10 cellular contexts compared by ENCODE assay signal in genomic region chr11:75673977-75674582, GRCh38. TPM values are rescaled to one million over a fixed set of nuclear protein-coding genes. Genes with fewer than 3 reads are reported as not detected.
DNase-seq lines count a peak whose midpoint lies in the region; TF ChIP-seq lines count a peak whose summit lies in the region.
"Had no signal": no experiment of that assay in that cellular context is flagged by ENCODE, and none has a peak within 500 bp of the region (broad histone marks: within the 10 kb centered on the region; RNA-seq: fewer than 3 reads in every experiment).

No MANE protein-coding gene starts in this region.

- H4K20me1 ChIP-seq in PC-9 (ENCODE audit: insufficient read depth) = no peaks in the 10 kb centered on the region
- H4K20me1 ChIP-seq in mammary epithelial cell (ENCODE audit: insufficient read depth, low read length) = no peaks in the 10 kb centered on the region

- H3K27ac ChIP-seq in PC-9 (no peak overlapping the region), mammary epithelial cell (ENCODE audit: insufficient read depth, low read depth, low read length) (no peak overlapping the region), right atrium auricular region (no peak overlapping the region)

- no peaks in the 10 kb centered on the region for H3F3A ChIP-seq in PC-9 (ENCODE audit: insufficient read depth, low read depth)

- TF ChIP-seq CTCF in PC-9 (conservative IDR thresholded peaks at IDR 0.05) (no peak), mammary epithelial cell (conservative IDR thresholded peaks at IDR 0.05 in 1 of 2, IDR thresholded peaks at IDR 0.05 in 1 of 2; ENCODE audit: extremely low read depth in 1 of 2, insufficient read depth in 1 of 2, low read depth in 1 of 2, low read length in 2 of 2) (no peak), right atrium auricular region (IDR thresholded peaks at IDR 0.05) (no peak)

- H3K27me3 ChIP-seq in PC-9 (ENCODE audit: insufficient read depth, low read depth) (peaks cover 24% of the 10 kb centered on the region), mammary epithelial cell (ENCODE audit: insufficient read depth, low read length) (peaks cover 7% of the 10 kb centered on the region), right atrium auricular region (no peaks in the 10 kb centered on the region)

- H2AFZ ChIP-seq in PC-9 (no peak overlapping the region), mammary epithelial cell (ENCODE audit: low read depth, low read length) (no peak overlapping the region)

- no peak overlapping the region for H3K4me3 ChIP-seq in PC-9
- no peak overlapping the region for H3K4me3 ChIP-seq in mammary epithelial cell (replicated peaks in 1 of 3; ENCODE audit: insufficient read depth in 1 of 3, low read depth in 2 of 3, low read length in 3 of 3)
- H3K4me3 ChIP-seq in right atrium auricular region = no peak overlapping the region

- dilution Hi-C loops in mammary epithelial cell (cut with HindIII; ENCODE audit: low sequenced_read_pairs) = no loop called here

- H3K9me3 ChIP-seq in PC-9 (ENCODE audit: insufficient read depth, low read depth) (0 out of 2 replicates have a peak, but pooled peaks cover 3% of the 10 kb centered on the region), mammary epithelial cell (replicated peaks; ENCODE audit: insufficient read depth, low read length) (no peaks in the 10 kb centered on the region), right atrium auricular region (no peaks in the 10 kb centered on the region)

- H3K4me2 ChIP-seq in PC-9 (peak overlapping the region; percentile 20), mammary epithelial cell (ENCODE audit: insufficient read depth, low read depth, low read length) (no peak overlapping the region)

- H3K36me3 ChIP-seq in PC-9 (ENCODE audit: low read depth) (no peaks in the 10 kb centered on the region), mammary epithelial cell (ENCODE audit: insufficient read depth, low read length) (no peaks in the 10 kb centered on the region), right atrium auricular region (no peaks in the 10 kb centered on the region)

- no TSS peak for BruUV-seq in PC-9 (replicated peaks; lab: Mats Ljungman, UMichigan)
- no TSS peak for BruUV-seq in mammary epithelial cell (replicated peaks; lab: Mats Ljungman, UMichigan)

- POLR2A ChIA-PET in PC-9 (lab: Charles Lee; ENCODE audit: unreplicated experiment) = interaction anchor here (0.5 to 0.7 kb wide), 2 partner anchors 270 to 393 kb away, joined by 3 read pairs; no protein-coding TSS in a partner anchor

- intact Hi-C loops in PC-9 (cut with micrococcal nuclease; ENCODE audit: unreplicated experiment) (no loop called here), mammary epithelial cell (cut with micrococcal nuclease) (no loop called here)

- CTCF ChIA-PET in PC-9 (lab: Charles Lee) = no interaction called here
- CTCF ChIA-PET in mammary epithelial cell (lab: Charles Lee; ENCODE audit: low non-redundant PET) = no interaction called here

- no peaks in the 10 kb centered on the region for H3K9me2 ChIP-seq in PC-9 (ENCODE audit: insufficient read depth)

- no peak overlapping the region for H3K9ac ChIP-seq in mammary epithelial cell (ENCODE audit: insufficient read depth, low read length)

- H3K79me2 ChIP-seq in PC-9 (ENCODE audit: low read depth) (no peaks in the 10 kb centered on the region), mammary epithelial cell (ENCODE audit: insufficient read depth, low read length) (no peaks in the 10 kb centered on the region)

- WGBS in mammary epithelial cell (ENCODE audit: low coverage, missing lambda C conversion rate) = 93% methylated on average over 3 of the region's 4 CpGs

- no peaks in the 10 kb centered on the region; the same call in 1 of the 2 replicates for H3K4me1 ChIP-seq in PC-9 (replicated peaks; ENCODE audit: insufficient read depth)
- H3K4me1 ChIP-seq in mammary epithelial cell (ENCODE audit: insufficient read depth, low read length) = no peaks in the 10 kb centered on the region
- peaks cover 0 to 2% of the 10 kb centered on the region in 2 donors for H3K4me1 ChIP-seq in right atrium auricular region

- peak; percentile 24 for DNase-seq in activated naive CD4-positive, alpha-beta T cell treated with Interleukin-2 at 50 U/mL for 16 hours
- DNase-seq in activated naive CD4-positive, alpha-beta T cell treated with anti-CD3 and anti-CD28 coated beads, Interleukin-2, amount 50 U/mL, for 16 hours = no peak
- peak in 1 of 2 experiments; percentile 51 for DNase-seq in PC-9
- DNase-seq in mammary epithelial cell = peak; percentile 62
- DNase-seq in stimulated activated CD8-positive, alpha-beta memory T cell treated with anti-CD3 and anti-CD28 coated beads, Interleukin-4, amount 100 ng/mL, for 48 hours = peak; percentile 49
- DNase-seq in right atrium auricular region (ENCODE audit: low spot score) = no peak
- no peak for DNase-seq in DMS153 treated with DMSO at 0.1 percent for 48 hours (lab: John Stamatoyannopoulos, UW; ENCODE audit: unreplicated experiment)
- DNase-seq in cerebellum (ENCODE audit: low spot score) = no peak
- DNase-seq: COR-L47 had no signal

- in situ Hi-C loops in mammary epithelial cell (cut with MboI; ENCODE audit: low sequenced_read_pairs in 2 of 2) = no loop called here

RNA-seq across cellular contexts. Expression of gene MAP6, which starts 5.2 kb away (rescaled TPM):
- total RNA-seq in PC-9 (2021) = 0.45 TPM in 1 of 2 replicates, not detected in the other
- total RNA-seq in mammary epithelial cell = 1 to 10 TPM; 4.3 to 8.8 TPM
- 0.87 TPM for polyA plus RNA-seq in mammary epithelial cell
- polyA minus RNA-seq in mammary epithelial cell = not detected
- 1 to 10 TPM; 6.3 to 8.1 TPM for total RNA-seq in right atrium auricular region
- 92.6 TPM for total RNA-seq in cerebellum

RNA-seq across cellular contexts. Expression of gene MOGAT2, which starts 43.6 kb away (rescaled TPM):
- total RNA-seq in PC-9 (2021) = not detected in 2 replicates
- total RNA-seq in mammary epithelial cell = not detected
- polyA plus RNA-seq in mammary epithelial cell = not detected
- polyA minus RNA-seq in mammary epithelial cell = not detected
- not detected for total RNA-seq in right atrium auricular region
- total RNA-seq in cerebellum = 0.27 TPM
- total RNA-seq: osteoblast had no signal

Comparison
In these comparisons a context has a peak if more than half of its experiments do, and no peak if none do; other contexts are left out.
1. DNase-seq: peak in activated naive CD4-positive, alpha-beta T cell treated with Interleukin-2 at 50 U/mL for 16 hours (single experiment), mammary epithelial cell (single experiment) and stimulated activated CD8-positive, alpha-beta memory T cell treated with anti-CD3 and anti-CD28 coated beads, Interleukin-4, amount 100 ng/mL, for 48 hours (single experiment); none in activated naive CD4-positive, alpha-beta T cell treated with anti-CD3 and anti-CD28 coated beads, Interleukin-2, amount 50 U/mL, for 16 hours (single experiment), right atrium auricular region (single experiment), DMS153 treated with DMSO at 0.1 percent for 48 hours (single experiment) and cerebellum (single experiment).